In the genomic region with DNA sequence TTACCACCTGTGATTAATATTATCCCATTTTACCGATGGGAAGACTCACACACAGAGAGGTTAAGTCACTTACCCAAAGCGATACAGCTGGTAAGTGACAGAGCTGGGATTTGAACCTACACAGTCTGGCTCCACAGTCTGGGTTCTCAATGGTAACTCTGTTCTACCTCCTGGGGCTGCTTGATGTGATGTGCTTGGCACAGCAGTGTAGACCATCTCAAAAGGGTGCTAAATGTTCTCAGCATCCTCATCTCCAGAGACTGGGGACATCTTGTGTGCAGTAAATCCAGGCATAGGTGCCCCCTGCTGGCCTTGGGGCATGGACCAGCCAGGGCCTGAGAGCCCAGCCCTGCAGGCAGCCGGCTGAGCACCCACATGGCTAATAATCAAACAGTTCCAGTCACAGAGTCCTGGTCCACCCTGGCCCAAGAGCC, we compare ENCODE assay signal across 8 cellular contexts. TPM values are rescaled to one million over a fixed set of nuclear protein-coding genes. Genes with fewer than 3 reads are reported as not detected.
A peak's percentile ranks its signal among the peaks of the same experiment; 100 is the strongest.
DNase-seq lines count a peak whose midpoint lies in the region; ATAC-seq and TF ChIP-seq lines count a peak whose summit lies in the region.

No MANE protein-coding gene starts in this region.

- no peaks in the 10 kb centered on the region for H3K36me3 Mint-ChIP-seq in naive B cell

- no peaks in the 10 kb centered on the region for H3K27me3 Mint-ChIP-seq in naive B cell

- ATAC-seq in naive B cell (ENCODE audit: low read depth in 2 of 2): peak; percentile 48 to 60

- no peak overlapping the region for H3K4me3 Mint-ChIP-seq in naive B cell

- peak; percentile 80 for TF ChIP-seq CTCF in LNCaP clone FGC (IDR thresholded peaks at IDR 0.05; ENCODE audit: control insufficient read depth, extremely low read depth, insufficient read depth)
- peak; percentile 57 for TF ChIP-seq CTCF in WI38 (IDR thresholded peaks at IDR 0.05; ENCODE audit: low read depth, low read length)

- peaks cover 0 to 4% (median under 1%) of the 10 kb centered on the region in 3 donors for H3K4me1 Mint-ChIP-seq in naive B cell

- H3K9me3 Mint-ChIP-seq in naive B cell: no peaks in the 10 kb centered on the region

- no peak overlapping the region for H3K27ac Mint-ChIP-seq in naive B cell

- H3K4me3 ChIP-seq in LNCaP clone FGC (ENCODE audit: low read depth, low read length) (no peak overlapping the region), WI38 (ENCODE audit: low read depth, low read length) (no peak overlapping the region)

- no peak for TF ChIP-seq POLR2A in erythroblast (IDR thresholded peaks at IDR 0.05; ENCODE audit: low read length)

- DNase-seq in NCI-H1105 treated with DMSO at 0.1 percent for 48 hours (lab: John Stamatoyannopoulos, UW) (peak; percentile 0), NCI-H1105 (lab: John Stamatoyannopoulos, UW) (no peak), LNCaP clone FGC (ENCODE audit: low read depth) (no peak), erythroblast (lab: John Stamatoyannopoulos, UW) (peak; percentile 78 to 83), naive B cell (peak; percentile 16), NCI-H2107 (lab: John Stamatoyannopoulos, UW) (no peak)
- DNase-seq in effector CD4-positive, alpha-beta T cell: no peak

RNA-seq across cellular contexts. Expression of gene KATNB1, which starts 15.4 kb away (rescaled TPM):
- 10 to 100 TPM in 3 of 6 donors, 1 to 10 TPM in 3; 6.1 to 27.2 (median 10.0) TPM for polyA plus RNA-seq in naive B cell (ENCODE audit: low read depth in 6 of 6)

RNA-seq across cellular contexts. Expression of gene DRC7, which starts 25.6 kb away (rescaled TPM):
- polyA plus RNA-seq in naive B cell (ENCODE audit: low read depth in 6 of 6): not detected

RNA-seq across cellular contexts. Expression of gene ADGRG3, which starts 52.1 kb away (rescaled TPM):
- under 1 TPM in 2 of 6 donors, not detected in 4; 0.11 to 0.55 TPM for polyA plus RNA-seq in naive B cell (ENCODE audit: low read depth in 6 of 6)

Comparison
In these comparisons a context has a peak if more than half of its experiments do, and no peak if none do; other contexts are left out.
1. DNase-seq: peak in NCI-H1105 treated with DMSO at 0.1 percent for 48 hours (single experiment), erythroblast (2 of 2) and naive B cell (single experiment); none in NCI-H1105 (single experiment), LNCaP clone FGC (single experiment), effector CD4-positive, alpha-beta T cell (single experiment) and NCI-H2107 (single experiment).